Comparison of ENCODE assay signal across 24 cellular contexts in the genomic region with DNA sequence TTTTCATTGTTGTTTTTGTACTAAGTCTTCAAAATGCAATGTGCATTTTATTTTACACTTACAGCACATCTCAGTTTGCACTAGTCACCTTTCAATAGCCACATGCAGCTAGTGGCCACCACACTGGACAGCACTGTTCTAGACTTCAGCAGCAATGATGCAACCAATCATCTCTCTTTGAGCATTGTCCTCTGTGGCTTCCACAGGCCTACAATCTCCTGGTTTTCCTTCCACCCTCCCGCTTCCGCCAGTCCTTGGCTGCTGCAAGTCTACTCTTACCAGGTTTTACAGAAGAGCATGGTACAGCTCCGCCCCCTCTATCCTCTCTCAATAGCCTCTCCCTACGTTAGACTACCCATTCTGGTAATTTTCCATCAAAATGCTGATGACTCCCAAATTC.
"Had no signal": no experiment of that assay in that cellular context is flagged by ENCODE, and none has a peak within 500 bp of the region (broad histone marks: within the 10 kb centered on the region; RNA-seq: fewer than 3 reads in every experiment).

No MANE protein-coding gene starts in this region.

- H3K4me3 Mint-ChIP-seq: activated CD8-positive, alpha-beta T cell treated with anti-CD3 and anti-CD28 coated beads, Interleukin-2, amount 10 ng/mL, durations not matched to agents 7 days and 5 days; activated naive CD8-positive, alpha-beta T cell treated with anti-CD3 and anti-CD28 coated beads, Interleukin-2, amount 10 ng/mL, durations not matched to agents 7 days and 5 days; T-helper 1 cell treated with Interleukin-12 subunit alpha and Interleukin-12 subunit beta and Interleukin-4 antibody, amounts not matched to agents 30 μg/mL and 1 μg/mL, for 36 hours had no signal

- H3K4me3 ChIP-seq: adrenal gland, SJSA1 had no signal

- H3K27me3 ChIP-seq: SJSA1 had no signal

- H3K9me3 ChIP-seq: adrenal gland, SJSA1 had no signal

- H3K36me3 Mint-ChIP-seq: activated naive CD8-positive, alpha-beta T cell treated with anti-CD3 and anti-CD28 coated beads, Interleukin-2, amount 10 ng/mL, durations not matched to agents 7 days and 5 days had no signal

- H3K4me1 Mint-ChIP-seq: activated naive CD8-positive, alpha-beta T cell treated with anti-CD3 and anti-CD28 coated beads, Interleukin-2, amount 10 ng/mL, durations not matched to agents 7 days and 5 days had no signal

- H3K36me3 ChIP-seq: adrenal gland had no signal

- H3K9me3 Mint-ChIP-seq: activated naive CD8-positive, alpha-beta T cell treated with anti-CD3 and anti-CD28 coated beads, Interleukin-2, amount 10 ng/mL, durations not matched to agents 7 days and 5 days; T-helper 1 cell treated with Interleukin-12 subunit alpha and Interleukin-12 subunit beta and Interleukin-4 antibody, amounts not matched to agents 30 μg/mL and 1 μg/mL, for 36 hours had no signal

- H3K4me1 ChIP-seq: adrenal gland, SJSA1 had no signal

- H3K27ac Mint-ChIP-seq: activated CD8-positive, alpha-beta T cell treated with anti-CD3 and anti-CD28 coated beads, Interleukin-2, amount 10 ng/mL, durations not matched to agents 7 days and 5 days; activated naive CD8-positive, alpha-beta T cell treated with anti-CD3 and anti-CD28 coated beads, Interleukin-2, amount 10 ng/mL, durations not matched to agents 7 days and 5 days; T-helper 1 cell treated with Interleukin-12 subunit alpha and Interleukin-12 subunit beta and Interleukin-4 antibody, amounts not matched to agents 30 μg/mL and 1 μg/mL, for 36 hours had no signal

- H3K27ac ChIP-seq: adrenal gland, SJSA1 had no signal

- ATAC-seq: activated CD8-positive, alpha-beta T cell treated with anti-CD3 and anti-CD28 coated beads, Interleukin-2, amount 10 ng/mL, durations not matched to agents 7 days and 5 days; Panc1 had no signal

- DNase-seq: activated CD4-positive, alpha-beta T cell treated with anti-CD3 and anti-CD28 coated beads for 48 hours; activated CD4-positive, alpha-beta T cell treated with anti-CD3 and anti-CD28 coated beads, Interleukin-2, amount 50 U/mL, for 4 hours; activated CD4-positive, CD25-positive, alpha-beta regulatory T cell treated with anti-CD3 and anti-CD28 coated beads, Interleukin-2, amount 50 U/mL, for 72 hours; activated CD8-positive, alpha-beta memory T cell treated with anti-CD3 and anti-CD28 coated beads, Interleukin-2, amount 50 U/mL, for 48 hours; activated CD8-positive, alpha-beta T cell treated with anti-CD3 and anti-CD28 coated beads, Interleukin-2, amount 10 ng/mL, durations not matched to agents 7 days and 5 days; activated naive CD4-positive, alpha-beta T cell treated with anti-CD3 and anti-CD28 coated beads, Interleukin-2, amount 50 U/mL, for 16 hours; activated naive CD8-positive, alpha-beta T cell treated with anti-CD3 and anti-CD28 coated beads, Interleukin-2, amount 10 ng/mL, durations not matched to agents 7 days and 5 days; activated T-cell treated with anti-CD3 and anti-CD28 coated beads, Interleukin-2, amount 50 U/mL, for 1 hour; adrenal gland; anterior cingulate cortex; cerebellar nuclear complex; MM.1S; NCI-H1105; NCI-H1436; NCI-H1694 treated with DMSO at 0.1 percent for 48 hours; NCI-H2029 treated with DMSO at 0.1 percent for 48 hours; NCI-H510A treated with DMSO at 0.1 percent for 48 hours; NCI-H69; NK-92 treated with Interleukin-12 subunit alpha and Interleukin-12 subunit beta, amount 100 ng/mL, for 24 hours; RPMI8226; SHP77 had no signal
